In the genomic region with DNA sequence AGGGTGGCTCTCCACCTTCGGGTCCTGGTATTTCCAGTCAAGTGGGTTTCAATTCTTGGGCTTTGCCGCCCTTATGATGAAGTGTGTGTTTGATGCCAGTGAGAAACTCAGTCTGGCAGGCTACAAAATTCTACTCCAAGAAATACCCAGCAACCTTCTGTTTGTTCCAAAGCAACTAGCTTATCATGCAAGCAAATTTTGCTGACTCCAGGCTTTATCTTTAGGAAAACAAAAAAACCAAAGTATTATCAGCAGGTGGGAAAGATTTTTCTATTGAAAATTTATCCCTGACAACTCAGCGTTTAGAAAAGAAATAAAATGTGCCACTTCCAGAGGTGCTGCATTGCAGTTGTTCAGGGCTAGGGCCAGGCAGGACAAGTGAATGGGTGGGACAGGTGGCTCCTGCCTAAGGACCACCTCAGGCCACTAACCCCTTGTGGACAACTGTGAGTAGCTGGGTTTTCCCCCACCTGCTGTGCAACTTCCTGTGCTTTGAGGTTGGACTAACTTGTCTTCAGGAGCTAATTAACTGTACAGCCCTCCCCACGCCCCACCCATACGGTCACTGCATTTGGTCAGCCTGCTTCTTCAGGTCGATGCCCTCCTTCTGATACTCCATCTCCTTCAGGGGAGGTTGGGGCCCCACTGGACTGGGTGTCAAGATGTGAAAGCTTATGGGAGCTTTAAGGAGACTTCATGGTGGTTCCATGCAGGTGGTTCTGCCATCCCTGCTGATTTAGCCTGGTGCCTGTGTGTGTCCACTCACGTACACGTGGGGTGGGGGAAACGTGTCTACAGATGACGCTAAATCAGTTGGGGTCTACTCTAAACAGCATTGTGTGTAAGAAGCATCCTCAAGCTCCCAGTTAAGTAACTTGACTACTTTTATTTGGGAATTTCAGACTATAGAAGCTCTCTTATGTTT, we compare ENCODE assay signal across 1 cellular context.
TF ChIP-seq lines count a peak whose summit lies in the region.

No MANE protein-coding gene starts in this region.

TF ChIP-seq in IMR-90, 13 proteins besides CTCF, POLR2A, EP300 and RAD21 (continued from another document):
- no peak for TF ChIP-seq RFX5 (IDR thresholded peaks at IDR 0.05; ENCODE audit: low read depth, low read length)
